ENCODE assay signal across 21 cellular contexts in genomic region chr22:22911327-22912134, GRCh38. TPM values are rescaled to one million over a fixed set of nuclear protein-coding genes. Genes with fewer than 3 reads are reported as not detected.
DNase-seq lines count a peak whose midpoint lies in the region; ATAC-seq, FAIRE-seq and TF ChIP-seq lines count a peak whose summit lies in the region.
"Had no signal": no experiment of that assay in that cellular context is flagged by ENCODE, and none has a peak within 500 bp of the region (broad histone marks: within the 10 kb centered on the region; RNA-seq: fewer than 3 reads in every experiment).

No MANE protein-coding gene starts in this region.

- DNase-seq in GM12891 (ENCODE audit: insufficient read length, low spot score) (no peak), GM12878 (ENCODE audit: low read depth, low spot score) (no peak), memory B cell (ENCODE audit: low spot score in 2 of 2) (no peak), G401 (ENCODE audit: low spot score) (no peak), SKM-1 treated with dmso at 0.1 percent for 144 hours (lab: John Stamatoyannopoulos, UW; ENCODE audit: unreplicated experiment) (no peak)
- DNase-seq in stimulated activated naive B cell treated with anti-CD40 and anti-IgM and Interleukin-4, amounts not matched to agents 10 μg/mL and 1 μg/mL and 100 μg/mL, for 72 hours: no peak
- DNase-seq: DMS79 treated with DMSO at 0.1 percent for 48 hours, GF-D8, NCI-H1417 treated with DMSO at 0.1 percent for 48 hours, NCI-H187 treated with DMSO at 0.1 percent for 48 hours, NCI-H226, NCI-H524, NCI-H82 had no signal

- 59% methylated on average over 15 of the region's 15 CpGs for whole genome bisulfite sequencing in GM12878 (ENCODE audit: insufficient coverage, insufficient replicate concordance, low lambda C conversion rate, missing lambda C conversion rate)

- peak; percentile 40 for FAIRE-seq in GM12891 (lab: Jason Lieb, UNC)
- FAIRE-seq in GM12878 (lab: Jason Lieb, UNC): no peak
- FAIRE-seq: GM12892, HepG2 had no signal

- no peaks in the 10 kb centered on the region for H3K9me3 ChIP-seq in GM12878 (replicated peaks; ENCODE audit: control insufficient read depth, insufficient read depth, low read length)
- H3K9me3 ChIP-seq: SJSA1 had no signal

- peak overlapping the region; percentile 19 for H3K4me3 Mint-ChIP-seq in memory B cell
- H3K4me3 Mint-ChIP-seq in stimulated activated naive B cell treated with anti-CD40 and anti-IgM and Interleukin-4, amounts not matched to agents 10 μg/mL and 1 μg/mL and 100 μg/mL, for 72 hours: no peak overlapping the region
- H3K4me3 Mint-ChIP-seq: CD14-positive monocyte had no signal

- no peaks in the 10 kb centered on the region for H4K20me1 ChIP-seq in GM12878 (ENCODE audit: control insufficient read depth, insufficient read depth)

- H2AFZ ChIP-seq in GM12878 (ENCODE audit: control insufficient read depth, low read depth, low read length): no peak overlapping the region

- peaks cover 3% of the 10 kb centered on the region for H3K36me3 Mint-ChIP-seq in memory B cell
- H3K36me3 Mint-ChIP-seq in stimulated activated naive B cell treated with anti-CD40 and anti-IgM and Interleukin-4, amounts not matched to agents 10 μg/mL and 1 μg/mL and 100 μg/mL, for 72 hours: peaks cover 18 to 27% of the 10 kb centered on the region in 2 donors

- RAD21 ChIA-PET in GM12878 (lab: Charles Lee; ENCODE audit: unreplicated experiment): interaction anchor here (1.0 to 1.4 kb wide), 2 partner anchors 8 to 17 kb away, joined by 3 to 4 read pairs; no protein-coding TSS in a partner anchor

- no peak overlapping the region for H3K4me3 ChIP-seq in GM12878
- H3K4me3 ChIP-seq: SJSA1 had no signal

- in situ Hi-C loops in GM12878 (cut with MboI): loop anchor here (5.0 to 25.0 kb wide), 3 partner anchors 557 to 1199 kb away; no protein-coding TSS in a partner anchor
- in situ Hi-C loops in G401 (cut with HindIII; ENCODE audit: low sequenced_read_pairs): no loop called here

- TF ChIP-seq CTCF in GM12878 (IDR thresholded peaks at IDR 0.05 in 2 of 3, conservative IDR thresholded peaks at IDR 0.05 in 1 of 3; ENCODE audit: control insufficient read depth in 2 of 3, extremely low read depth in 1 of 3, insufficient read depth in 1 of 3, low read depth in 3 of 3, low read length in 3 of 3): no peak

- ATAC-seq in GM12878: no peak
- no peak for ATAC-seq in memory B cell (ENCODE audit: low read depth)
- ATAC-seq in stimulated activated naive B cell treated with anti-CD40 and anti-IgM and Interleukin-4, amounts not matched to agents 10 μg/mL and 1 μg/mL and 100 μg/mL, for 72 hours (replicated peaks): peak in 1 of 2 donors; percentile 17
- ATAC-seq in HG02884 (IDR thresholded peaks at IDR 0.05; ENCODE audit: unreplicated experiment): no peak
- ATAC-seq: HepG2, Panc1 had no signal

- intact Hi-C loops in GM12878 (cut with micrococcal nuclease; ENCODE audit: unreplicated experiment): no loop called here

- TF ChIP-seq POLR2A in GM12891 (IDR thresholded peaks at IDR 0.05; ENCODE audit: low read depth, low read length) (no peak), GM12878 (IDR thresholded peaks at IDR 0.05; ENCODE audit: low read depth, low read length) (no peak)

- no TSS peak for BruUV-seq in GM12878 (replicated peaks; lab: Mats Ljungman, UMichigan)

- peak overlapping the region; percentile 78 for H3K27ac Mint-ChIP-seq in memory B cell
- peak overlapping the region; percentile 2 for H3K27ac Mint-ChIP-seq in stimulated activated naive B cell treated with anti-CD40 and anti-IgM and Interleukin-4, amounts not matched to agents 10 μg/mL and 1 μg/mL and 100 μg/mL, for 72 hours

- TF ChIP-seq EP300 in GM12878 (IDR thresholded peaks at IDR 0.05; ENCODE audit: borderline replicate concordance in 1 of 2, control insufficient read depth in 1 of 2, low read depth in 2 of 2, low read length in 2 of 2): no peak

- no peaks in the 10 kb centered on the region for H3K27me3 ChIP-seq in GM12878 (replicated peaks in 1 of 2; ENCODE audit: control insufficient read depth in 2 of 2, insufficient read depth in 2 of 2, low read length in 1 of 2)
- H3K27me3 ChIP-seq: SJSA1 had no signal

- CTCF ChIA-PET in GM12878 (lab: Yijun Ruan, JAX): interaction anchor here (0.6 to 1.7 kb wide), 2 partner anchors 10 to 1864 kb away, joined by 3 to 4 read pairs; no protein-coding TSS in a partner anchor

- H3K9ac ChIP-seq in GM12878 (ENCODE audit: control insufficient read depth, insufficient read depth, low read length): no peak overlapping the region

- H3K4me1 Mint-ChIP-seq in memory B cell: peaks cover 67% of the 10 kb centered on the region
- peaks cover 84 to 100% of the 10 kb centered on the region in 2 donors for H3K4me1 Mint-ChIP-seq in stimulated activated naive B cell treated with anti-CD40 and anti-IgM and Interleukin-4, amounts not matched to agents 10 μg/mL and 1 μg/mL and 100 μg/mL, for 72 hours

- H3K9me3 Mint-ChIP-seq in memory B cell: no peaks in the 10 kb centered on the region
- H3K9me3 Mint-ChIP-seq in stimulated activated naive B cell treated with anti-CD40 and anti-IgM and Interleukin-4, amounts not matched to agents 10 μg/mL and 1 μg/mL and 100 μg/mL, for 72 hours: no peaks in the 10 kb centered on the region

- TF ChIP-seq RAD21 in GM12878 (IDR thresholded peaks at IDR 0.05; ENCODE audit: insufficient read depth, low read depth, low read length): no peak

- H3K4me1 ChIP-seq in GM12878 (ENCODE audit: control insufficient read depth, insufficient read depth, low read length): peaks cover 36% of the 10 kb centered on the region
- H3K4me1 ChIP-seq: SJSA1 had no signal

- SMC1A ChIA-PET in GM12878 (lab: Charles Lee; ENCODE audit: uncharacterized antibody, unreplicated experiment): interaction anchor here (1.1 to 3.1 kb wide), 3 partner anchors 9 to 17 kb away, joined by 3 to 18 read pairs (median 11); no protein-coding TSS in a partner anchor

- no peak overlapping the region for H3K27ac ChIP-seq in GM12878 (ENCODE audit: control insufficient read depth, insufficient read depth)
- H3K27ac ChIP-seq: SJSA1 had no signal

- H3K4me2 ChIP-seq in GM12878 (ENCODE audit: control insufficient read depth, insufficient read depth): no peak overlapping the region

- no peaks in the 10 kb centered on the region for H3K79me2 ChIP-seq in GM12878 (ENCODE audit: control insufficient read depth, insufficient read depth, low read length)

- POLR2A ChIA-PET in GM12878 (lab: Charles Lee): interaction anchor here (1.0 to 2.0 kb wide), 2 partner anchors 9 to 24 kb away, joined by 3 to 8 read pairs; no protein-coding TSS in a partner anchor

- H3K36me3 ChIP-seq in GM12878 (ENCODE audit: control insufficient read depth in 2 of 2, insufficient read depth in 2 of 2, low read length in 1 of 2): no peaks in the 10 kb centered on the region
- H3K36me3 ChIP-seq: SJSA1 had no signal

- no peaks in the 10 kb centered on the region for H3K27me3 Mint-ChIP-seq in memory B cell
- H3K27me3 Mint-ChIP-seq in stimulated activated naive B cell treated with anti-CD40 and anti-IgM and Interleukin-4, amounts not matched to agents 10 μg/mL and 1 μg/mL and 100 μg/mL, for 72 hours: no peaks in the 10 kb centered on the region

TF ChIP-seq in GM12891, 5 proteins besides CTCF, POLR2A, EP300 and RAD21:
- TF ChIP-seq POLR2AphosphoS5 (IDR thresholded peaks at IDR 0.05; ENCODE audit: low read depth, low read length) (no peak), PAX5 (IDR thresholded peaks at IDR 0.05; ENCODE audit: insufficient read depth, low read length, severe bottlenecking) (no peak), TAF1 (IDR thresholded peaks at IDR 0.05; ENCODE audit: low read depth, low read length) (no peak), SPI1 (IDR thresholded peaks at IDR 0.05; ENCODE audit: low read depth, low read length) (no peak), POU2F2 (IDR thresholded peaks at IDR 0.05; ENCODE audit: low read depth, low read length) (no peak)

RNA-seq across cellular contexts. Expression of gene IGLL5, which starts 23.9 kb away (rescaled TPM):
- polyA plus RNA-seq in GM12891 (2012; ENCODE audit: low read depth, missing spikeins): 28.1 TPM
- not detected in 2 replicates for total RNA-seq in GM12878 (2013; cell fraction: nucleolus; rRNA removed)
- total RNA-seq in GM12878 (2014; rRNA removed) (not detected in 2 replicates), GM12878 (2014; rRNA removed; fragmentation: Illumina TruSeq; extraction: Trizol) (not detected in 2 replicates), GM12878 (2021) (not detected in 2 replicates)
- not detected for polyA plus RNA-seq in GM12878 (2011; ENCODE audit: low read depth)
- polyA plus RNA-seq in GM12878 (2011; rRNA removed) (not detected in 2 replicates), GM12878 (2014; fragmentation: Illumina TruSeq; extraction: Trizol) (not detected in 2 replicates), GM12878 (2014; fragmentation: Nextera tagmentation; extraction: Ambion mirVana) (not detected), GM12878 (2014; rRNA removed) (not detected in 2 replicates), GM12878 (2016; fragmentation: Nextera tagmentation; extraction: Ambion mirVana) (not detected)
- polyA plus RNA-seq in GM12878 (2011; cell fraction: cytosol; rRNA removed): not detected in 2 replicates
- not detected in 2 replicates for polyA plus RNA-seq in GM12878 (2011; cell fraction: nucleus; rRNA removed)
- polyA plus RNA-seq in GM12878 (2012): 0.39 and 0.48 TPM in 2 replicates
- not detected in 2 replicates for polyA minus RNA-seq in GM12878 (2011; rRNA and poly(A)+ RNA removed)
- not detected in 2 replicates for polyA minus RNA-seq in GM12878 (2011; cell fraction: cytosol; rRNA and poly(A)+ RNA removed)
- polyA minus RNA-seq in GM12878 (2011; cell fraction: nucleus; rRNA and poly(A)+ RNA removed): not detected in 2 replicates
- total RNA-seq in G401 (2014; rRNA removed; shearing (Covaris generic)): not detected in 2 replicates
- total RNA-seq: H4, HepG2, M059J, SJSA1 had no signal
- polyA plus RNA-seq: HepG2 had no signal
